In genomic region chr6:101080597-101080996, GRCh38 we compare ENCODE assay signal across 15 cellular contexts.
DNase-seq lines count a peak whose midpoint lies in the region; ATAC-seq and TF ChIP-seq lines count a peak whose summit lies in the region.
"Had no signal": no experiment of that assay in that cellular context is flagged by ENCODE, and none has a peak within 500 bp of the region (broad histone marks: within the 10 kb centered on the region; RNA-seq: fewer than 3 reads in every experiment).

No MANE protein-coding gene starts in this region.

- no peak for ATAC-seq in GM18870 (IDR thresholded peaks at IDR 0.05; ENCODE audit: unreplicated experiment)
- ATAC-seq in GM18498 (IDR thresholded peaks at IDR 0.05; ENCODE audit: unreplicated experiment): no peak
- ATAC-seq: activated CD4-positive, alpha-beta T cell treated with anti-CD3 and anti-CD28 coated beads for 36 hours had no signal

- no peaks in the 10 kb centered on the region for H3K27me3 Mint-ChIP-seq in chondrocyte (ENCODE audit: low read depth)
- H3K27me3 Mint-ChIP-seq: activated CD4-positive, alpha-beta T cell treated with anti-CD3 and anti-CD28 coated beads for 36 hours; brain had no signal

- peak; percentile 95 for DNase-seq in EH (ENCODE audit: low read depth)
- DNase-seq in LoVo (ENCODE audit: low spot score): peak; percentile 46
- DNase-seq in chondrocyte (ENCODE audit: low spot score): no peak
- peak; percentile 26 for DNase-seq in non-pigmented ciliary epithelial cell (ENCODE audit: low read depth)
- DNase-seq in activated T-cell treated with anti-CD3 and anti-CD28 coated beads, Interleukin-2, amount 50 U/mL, for 48 hours: no peak
- DNase-seq in middle frontal gyrus (ENCODE audit: extremely low spot score, low spot score): no peak
- DNase-seq: activated CD4-positive, alpha-beta T cell treated with anti-CD3 and anti-CD28 coated beads for 36 hours; activated naive CD4-positive, alpha-beta T cell treated with anti-CD3 and anti-CD28 coated beads for 36 hours; NCI-H2029 treated with DMSO at 0.1 percent for 48 hours; NCI-H748 treated with DMSO at 0.1 percent for 48 hours had no signal

- peaks cover 45% of the 10 kb centered on the region for H3K4me1 Mint-ChIP-seq in chondrocyte (ENCODE audit: low read depth)
- H3K4me1 Mint-ChIP-seq: activated CD4-positive, alpha-beta T cell treated with anti-CD3 and anti-CD28 coated beads for 36 hours; brain had no signal

- peaks cover 5% of the 10 kb centered on the region for H3K36me3 Mint-ChIP-seq in chondrocyte (ENCODE audit: low read depth)
- H3K36me3 Mint-ChIP-seq: brain had no signal

- H3K27ac Mint-ChIP-seq in chondrocyte (ENCODE audit: unreplicated experiment): peak overlapping the region; percentile 70
- H3K27ac Mint-ChIP-seq: activated CD4-positive, alpha-beta T cell treated with anti-CD3 and anti-CD28 coated beads for 36 hours; activated naive CD4-positive, alpha-beta T cell treated with anti-CD3 and anti-CD28 coated beads for 36 hours; brain; stimulated activated naive CD8-positive, alpha-beta T cell treated with anti-CD3 and anti-CD28 coated beads, Interleukin-15, Interleukin-2, amounts not matched to agents 100 ng/mL and 50 ng/mL, for 24 hours; T-helper 2 cell treated with Interferon-gamma antibody and Interleukin-4, amounts not matched to agents 5 μg/mL and 100 μg/mL, for 36 hours had no signal

- peaks cover 15% of the 10 kb centered on the region for H3K9me3 Mint-ChIP-seq in chondrocyte (ENCODE audit: low read depth)
- H3K9me3 Mint-ChIP-seq: T-helper 2 cell treated with Interferon-gamma antibody and Interleukin-4, amounts not matched to agents 5 μg/mL and 100 μg/mL, for 36 hours had no signal

- no peak overlapping the region for H3K4me3 Mint-ChIP-seq in chondrocyte (ENCODE audit: unreplicated experiment)
- H3K4me3 Mint-ChIP-seq: activated CD4-positive, alpha-beta T cell treated with anti-CD3 and anti-CD28 coated beads for 36 hours; activated naive CD4-positive, alpha-beta T cell treated with anti-CD3 and anti-CD28 coated beads for 36 hours; brain; stimulated activated naive CD8-positive, alpha-beta T cell treated with anti-CD3 and anti-CD28 coated beads, Interleukin-15, Interleukin-2, amounts not matched to agents 100 ng/mL and 50 ng/mL, for 24 hours; T-helper 2 cell treated with Interferon-gamma antibody and Interleukin-4, amounts not matched to agents 5 μg/mL and 100 μg/mL, for 36 hours had no signal

- no peak for TF ChIP-seq CTCF in chondrocyte (IDR thresholded peaks at IDR 0.05)

Comparison
In these comparisons a context has a peak if more than half of its experiments do, and no peak if none do; other contexts are left out.
1. DNase-seq: peak in EH (single experiment), LoVo (single experiment) and non-pigmented ciliary epithelial cell (single experiment); none in chondrocyte (single experiment), activated T-cell treated with anti-CD3 and anti-CD28 coated beads, Interleukin-2, amount 50 U/mL, for 48 hours (0 of 2) and middle frontal gyrus (single experiment).